ENCODE assay signal across 21 cellular contexts in the genomic region with DNA sequence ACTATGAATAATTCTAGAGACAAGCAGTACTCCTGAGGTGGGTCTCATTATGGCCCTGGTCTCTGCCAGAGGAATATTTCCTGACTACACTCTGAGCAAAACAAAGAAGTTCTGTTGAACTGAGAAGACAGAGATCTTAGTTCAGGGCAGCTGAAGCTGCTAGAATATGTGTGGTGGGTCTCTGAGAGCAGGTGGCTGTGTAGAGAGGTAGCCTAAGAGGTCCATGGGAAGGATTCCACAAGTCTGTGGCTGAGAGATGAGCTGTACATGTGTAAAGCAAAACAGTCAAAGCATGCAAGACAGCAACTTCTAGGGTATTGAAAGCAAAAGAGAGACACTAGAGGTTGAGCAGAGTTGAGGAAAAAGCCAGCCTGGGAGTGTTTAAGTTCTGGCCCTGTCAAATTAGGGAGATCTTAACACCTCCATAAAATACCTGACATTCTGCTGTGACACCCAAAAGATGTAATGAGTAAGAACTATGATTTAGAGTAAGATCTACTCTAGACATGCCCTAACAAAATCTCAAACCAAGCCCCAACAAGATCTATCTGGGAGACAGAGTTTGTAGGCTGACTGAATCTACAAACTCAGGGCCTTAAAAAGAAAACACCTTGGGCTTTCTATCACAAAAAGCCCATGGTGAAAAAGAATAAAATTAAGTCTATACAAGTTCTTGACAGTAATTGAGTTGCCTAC.
A peak's percentile ranks its signal among the peaks of the same experiment; 100 is the strongest.
DNase-seq lines count a peak whose midpoint lies in the region; ATAC-seq, FAIRE-seq and TF ChIP-seq lines count a peak whose summit lies in the region.
"Had no signal": no experiment of that assay in that cellular context is flagged by ENCODE, and none has a peak within 500 bp of the region (broad histone marks: within the 10 kb centered on the region; RNA-seq: fewer than 3 reads in every experiment).

No MANE protein-coding gene starts in this region.

- H3K4me2 ChIP-seq in H9 (ENCODE audit: insufficient read depth, insufficient read length, low read length) (no peak overlapping the region), smooth muscle cell (no peak overlapping the region)
- H3K4me2 ChIP-seq: A549 had no signal

- H4K5ac ChIP-seq in H9 (ENCODE audit: insufficient read length, low read depth, low read length): no peak overlapping the region

- H3K23ac ChIP-seq in H9 (ENCODE audit: insufficient read length, low read depth, low read length): no peak overlapping the region

- H2AFZ ChIP-seq in H9 (ENCODE audit: low read length) (no peak overlapping the region), smooth muscle cell (ENCODE audit: low read depth) (peak overlapping the region; percentile 29)
- H2AFZ ChIP-seq: GM23248 had no signal

- H3K27ac Mint-ChIP-seq in H9 (peak overlapping the region in 2 of 3 experiments; percentile 2 to 46; a peak in 1 of 7 replicates), memory B cell (peak overlapping the region; percentile 86)
- H3K27ac Mint-ChIP-seq in activated T-helper 1 cell treated with anti-CD3 and anti-CD28 coated beads, Interleukin-12 subunit alpha, Interleukin-12 subunit beta, Interleukin-2, Interleukin-4 antibody, amounts not matched to agents 30 ng/mL and 10 ng/mL and 1 ng/mL, durations not matched to agents 14 hours and 24 hours and 36 hours: no peak overlapping the region
- H3K27ac Mint-ChIP-seq: CD4-positive, CD25-positive, alpha-beta regulatory T cell had no signal

- H3F3A ChIP-seq in smooth muscle cell (ENCODE audit: low read depth): no peaks in the 10 kb centered on the region

- H3K23me2 ChIP-seq in H9 (ENCODE audit: insufficient read length, low read depth, low read length, poor library complexity, severe bottlenecking): no peaks in the 10 kb centered on the region

- no peak overlapping the region for H4K8ac ChIP-seq in H9 (replicated peaks; ENCODE audit: insufficient read length, low read depth, low read length)

- intact Hi-C loops in activated T-helper 1 cell treated with anti-CD3 and anti-CD28 coated beads, Interleukin-12 subunit alpha, Interleukin-12 subunit beta, Interleukin-2, Interleukin-4 antibody, amounts not matched to agents 30 ng/mL and 10 ng/mL and 1 ng/mL, durations not matched to agents 14 hours and 24 hours and 36 hours (cut with micrococcal nuclease): no loop called here
- intact Hi-C loops in left cardiac atrium (cut with DNase I): no loop called here

- H3K4me3 ChIP-seq in bronchial epithelial cell (ENCODE audit: low read depth, low read length) (no peak overlapping the region), smooth muscle cell (no peak overlapping the region), small intestine (ENCODE audit: low read depth in 1 of 2, low read length in 2 of 2) (no peak overlapping the region)
- H3K4me3 ChIP-seq: A549, GM23248 had no signal

- no peak overlapping the region for H2AK5ac ChIP-seq in H9 (ENCODE audit: insufficient read length, low read length)

- H2BK5ac ChIP-seq in H9 (ENCODE audit: insufficient read length, low read length): no peak overlapping the region

- H3K36me3 Mint-ChIP-seq in H9 (ENCODE audit: insufficient read depth in 1 of 3, low read depth in 3 of 3) (no peaks in the 10 kb centered on the region), memory B cell (peaks cover 50% of the 10 kb centered on the region)
- H3K36me3 Mint-ChIP-seq in activated T-helper 1 cell treated with anti-CD3 and anti-CD28 coated beads, Interleukin-12 subunit alpha, Interleukin-12 subunit beta, Interleukin-2, Interleukin-4 antibody, amounts not matched to agents 30 ng/mL and 10 ng/mL and 1 ng/mL, durations not matched to agents 14 hours and 24 hours and 36 hours (ENCODE audit: low read depth): no peaks in the 10 kb centered on the region
- H3K36me3 Mint-ChIP-seq: CD4-positive, CD25-positive, alpha-beta regulatory T cell had no signal

- no peak overlapping the region for H3K14ac ChIP-seq in H9 (ENCODE audit: insufficient read depth, low read length)

- peak; percentile 75 for FAIRE-seq in bronchial epithelial cell (lab: Jason Lieb, UNC)
- no peak for FAIRE-seq in small intestine (lab: Jason Lieb, UNC)
- FAIRE-seq: A549, HTR-8/SVneo had no signal

- H3K27ac ChIP-seq in H9 (ENCODE audit: insufficient read length, low read depth, low read length) (no peak overlapping the region), smooth muscle cell (ENCODE audit: low read depth) (no peak overlapping the region), small intestine (ENCODE audit: low read depth in 1 of 2, low read length in 1 of 2) (no peak overlapping the region)
- H3K27ac ChIP-seq: A549, GM23248 had no signal

- no peak overlapping the region for H2BK20ac ChIP-seq in H9 (ENCODE audit: low read depth, low read length, poor library complexity, severe bottlenecking)

- no peaks in the 10 kb centered on the region for H3K4me1 Mint-ChIP-seq in H9
- H3K4me1 Mint-ChIP-seq in memory B cell: no peaks in the 10 kb centered on the region
- no peaks in the 10 kb centered on the region for H3K4me1 Mint-ChIP-seq in activated T-helper 1 cell treated with anti-CD3 and anti-CD28 coated beads, Interleukin-12 subunit alpha, Interleukin-12 subunit beta, Interleukin-2, Interleukin-4 antibody, amounts not matched to agents 30 ng/mL and 10 ng/mL and 1 ng/mL, durations not matched to agents 14 hours and 24 hours and 36 hours (ENCODE audit: low read depth)
- H3K4me1 Mint-ChIP-seq: CD4-positive, CD25-positive, alpha-beta regulatory T cell had no signal

- H3K56ac ChIP-seq in H9 (ENCODE audit: insufficient read length, low read depth, low read length): no peak overlapping the region

- H3T11ph ChIP-seq in H9 (ENCODE audit: low read length): no peak overlapping the region

- no peak for DNase-seq in H9
- DNase-seq in bronchial epithelial cell (ENCODE audit: low read depth): peak; percentile 81
- DNase-seq in memory B cell (ENCODE audit: low spot score in 2 of 2): no peak
- no peak for DNase-seq in smooth muscle cell (lab: John Stamatoyannopoulos, UW; ENCODE audit: unreplicated experiment)
- DNase-seq in activated T-helper 1 cell treated with anti-CD3 and anti-CD28 coated beads, Interleukin-12 subunit alpha, Interleukin-12 subunit beta, Interleukin-2, Interleukin-4 antibody, amounts not matched to agents 30 ng/mL and 10 ng/mL and 1 ng/mL, durations not matched to agents 14 hours and 24 hours and 36 hours (ENCODE audit: low spot score): no peak
- DNase-seq in small intestine: no peak
- no peak for DNase-seq in left cardiac atrium
- no peak for DNase-seq in NCI-H69 (lab: John Stamatoyannopoulos, UW)
- DNase-seq: CD4-positive, CD25-positive, alpha-beta regulatory T cell; DMS79; GM23248; HCEC 1CT; NCI-H1694; NCI-H2081; NCI-H2171; NCI-H345; NCI-H524; NCI-H82 had no signal

- H3K79me2 ChIP-seq in H9 (ENCODE audit: insufficient read depth, low read length) (no peaks in the 10 kb centered on the region), smooth muscle cell (ENCODE audit: low read depth) (no peaks in the 10 kb centered on the region)

- H3K4me1 ChIP-seq in H9 (ENCODE audit: insufficient read depth, low read length) (no peaks in the 10 kb centered on the region), smooth muscle cell (ENCODE audit: low read depth) (no peaks in the 10 kb centered on the region), small intestine (ENCODE audit: control insufficient read depth in 2 of 2, insufficient read depth in 1 of 2, low read depth in 1 of 2, low read length in 1 of 2) (no peaks in the 10 kb centered on the region)
- H3K4me1 ChIP-seq: A549 had no signal

- H3K9me3 ChIP-seq in H9 (ENCODE audit: control insufficient read depth, low read depth, low read length): no peaks in the 10 kb centered on the region
- H3K9me3 ChIP-seq in smooth muscle cell (replicated peaks; ENCODE audit: low read depth): no peaks in the 10 kb centered on the region
- no peaks in the 10 kb centered on the region for H3K9me3 ChIP-seq in small intestine (ENCODE audit: control insufficient read depth, low read depth)
- H3K9me3 ChIP-seq: A549 had no signal

- H3K18ac ChIP-seq in H9 (ENCODE audit: insufficient read length, low read depth, low read length): no peak overlapping the region

- H4K20me1 ChIP-seq in H9 (ENCODE audit: control insufficient read depth, insufficient read depth, insufficient read length): no peaks in the 10 kb centered on the region
- H4K20me1 ChIP-seq in smooth muscle cell (ENCODE audit: low read depth): no peaks in the 10 kb centered on the region

- no peaks in the 10 kb centered on the region; the same call in 1 of the 2 replicates for H3K27me3 Mint-ChIP-seq in H9 (ENCODE audit: low read depth)
- H3K27me3 Mint-ChIP-seq in memory B cell: no peaks in the 10 kb centered on the region
- peaks cover 4% of the 10 kb centered on the region for H3K27me3 Mint-ChIP-seq in activated T-helper 1 cell treated with anti-CD3 and anti-CD28 coated beads, Interleukin-12 subunit alpha, Interleukin-12 subunit beta, Interleukin-2, Interleukin-4 antibody, amounts not matched to agents 30 ng/mL and 10 ng/mL and 1 ng/mL, durations not matched to agents 14 hours and 24 hours and 36 hours (ENCODE audit: insufficient read depth)

- TF ChIP-seq CTCF in H9 (conservative IDR thresholded peaks at IDR 0.05) (no peak), bronchial epithelial cell (IDR thresholded peaks at IDR 0.05; ENCODE audit: insufficient read depth, low read length, severe bottlenecking) (no peak), smooth muscle cell (IDR thresholded peaks at IDR 0.05; ENCODE audit: borderline replicate concordance, insufficient read depth, poor library complexity, severe bottlenecking) (no peak)

- no peak overlapping the region for H2BK12ac ChIP-seq in H9 (ENCODE audit: insufficient read length, low read depth, low read length)

- H3K27me3 ChIP-seq in H9 (ENCODE audit: insufficient read depth, low read length) (no peaks in the 10 kb centered on the region), bronchial epithelial cell (ENCODE audit: control insufficient read depth, insufficient read depth, low read length) (no peaks in the 10 kb centered on the region), smooth muscle cell (ENCODE audit: low read depth) (no peaks in the 10 kb centered on the region), small intestine (ENCODE audit: control insufficient read depth in 2 of 2, insufficient read depth in 2 of 2, low read length in 2 of 2) (no peaks in the 10 kb centered on the region)

- ATAC-seq in memory B cell (ENCODE audit: low read depth): no peak
- no peak for ATAC-seq in left cardiac atrium
- ATAC-seq: A549, Panc1 had no signal

- H3K4me3 Mint-ChIP-seq in H9 (no peak overlapping the region), memory B cell (no peak overlapping the region)
- no peak overlapping the region for H3K4me3 Mint-ChIP-seq in activated T-helper 1 cell treated with anti-CD3 and anti-CD28 coated beads, Interleukin-12 subunit alpha, Interleukin-12 subunit beta, Interleukin-2, Interleukin-4 antibody, amounts not matched to agents 30 ng/mL and 10 ng/mL and 1 ng/mL, durations not matched to agents 14 hours and 24 hours and 36 hours
- H3K4me3 Mint-ChIP-seq: CD4-positive, CD25-positive, alpha-beta regulatory T cell had no signal

- H4K91ac ChIP-seq in H9 (ENCODE audit: insufficient read length, low read depth, low read length): no peak overlapping the region

- H3K36me3 ChIP-seq in bronchial epithelial cell (ENCODE audit: control insufficient read depth, insufficient read depth, low read length) (no peaks in the 10 kb centered on the region), smooth muscle cell (ENCODE audit: low read depth) (no peaks in the 10 kb centered on the region), small intestine (ENCODE audit: control insufficient read depth in 2 of 2, insufficient read depth in 2 of 2, low read length in 2 of 2) (no peaks in the 10 kb centered on the region)

- H3K79me1 ChIP-seq in H9 (ENCODE audit: insufficient read depth, low read depth, low read length, poor library complexity, severe bottlenecking): no peaks in the 10 kb centered on the region

- H2BK120ac ChIP-seq in H9 (ENCODE audit: low read depth, low read length, poor library complexity, severe bottlenecking): no peak overlapping the region

- H3K4ac ChIP-seq in H9 (ENCODE audit: low read depth, low read length): no peak overlapping the region

- H2BK15ac ChIP-seq in H9 (ENCODE audit: low read depth, low read length): no peak overlapping the region

- no peak overlapping the region for H3K9ac ChIP-seq in H9 (ENCODE audit: extremely low read depth, insufficient read length, low read length)
- H3K9ac ChIP-seq in smooth muscle cell (ENCODE audit: low read depth): no peak overlapping the region
- H3K9ac ChIP-seq: GM23248 had no signal

- no peaks in the 10 kb centered on the region; a peak in 3 of 5 replicates for H3K9me3 Mint-ChIP-seq in H9
- no peaks in the 10 kb centered on the region for H3K9me3 Mint-ChIP-seq in memory B cell
- H3K9me3 Mint-ChIP-seq in activated T-helper 1 cell treated with anti-CD3 and anti-CD28 coated beads, Interleukin-12 subunit alpha, Interleukin-12 subunit beta, Interleukin-2, Interleukin-4 antibody, amounts not matched to agents 30 ng/mL and 10 ng/mL and 1 ng/mL, durations not matched to agents 14 hours and 24 hours and 36 hours: no peaks in the 10 kb centered on the region
